ENCODE assay signal across 12 cellular contexts in the genomic region with DNA sequence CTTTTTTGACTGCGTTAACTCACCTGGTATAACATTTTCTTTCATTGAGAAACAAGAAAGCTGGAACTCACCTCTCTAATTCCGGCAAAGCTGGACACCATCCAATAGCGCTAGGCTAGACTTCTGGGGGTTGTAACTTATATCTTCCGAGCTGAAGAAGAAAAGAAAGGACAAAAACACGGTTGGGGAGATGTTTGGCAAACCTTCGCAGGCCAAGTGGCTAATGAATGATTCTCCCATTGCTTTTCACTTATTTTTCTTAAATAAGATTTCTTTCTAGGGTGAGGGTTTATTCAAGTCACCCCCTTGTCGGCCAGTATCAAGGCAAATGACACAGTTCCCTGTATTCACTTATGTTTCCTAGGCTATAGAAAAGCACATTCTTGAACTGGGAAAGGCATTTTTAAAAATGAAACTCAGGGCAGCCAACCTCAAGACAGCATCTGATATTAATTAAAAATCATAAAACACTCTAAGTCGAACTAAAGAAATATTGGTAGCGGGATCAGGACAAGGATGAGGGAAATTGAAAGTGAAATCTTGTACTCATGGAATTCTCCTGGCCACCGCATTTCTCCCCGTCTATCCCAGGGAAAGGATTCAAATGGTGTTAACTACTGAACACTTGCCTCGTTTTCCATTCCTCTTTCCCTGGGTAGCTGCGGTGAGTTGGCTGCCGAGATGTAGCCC.
A peak's percentile ranks its signal among the peaks of the same experiment; 100 is the strongest.
DNase-seq lines count a peak whose midpoint lies in the region; FAIRE-seq and TF ChIP-seq lines count a peak whose summit lies in the region.
"Had no signal": no experiment of that assay in that cellular context is flagged by ENCODE, and none has a peak within 500 bp of the region (broad histone marks: within the 10 kb centered on the region; RNA-seq: fewer than 3 reads in every experiment).

No MANE protein-coding gene starts in this region.

- H3K4me3 Mint-ChIP-seq in activated naive CD4-positive, alpha-beta T cell treated with anti-CD3 and anti-CD28 coated beads for 36 hours: no peak overlapping the region

- no peaks in the 10 kb centered on the region for H3K36me3 ChIP-seq in BLaER1 treated with 17β-estradiol and CSF1 and Interleukin-3, amounts not matched to agents 10 nM and 100 nM
- H3K36me3 ChIP-seq in mammary epithelial cell (ENCODE audit: insufficient read depth, low read length): no peaks in the 10 kb centered on the region
- no peaks in the 10 kb centered on the region for H3K36me3 ChIP-seq in kidney (ENCODE audit: control insufficient read depth in 1 of 2, insufficient read depth in 2 of 2, low read length in 2 of 2)
- no peaks in the 10 kb centered on the region for H3K36me3 ChIP-seq in skeletal muscle satellite cell (ENCODE audit: insufficient read depth, low read length)

- H3K4me3 ChIP-seq in BLaER1 treated with 17β-estradiol and CSF1 and Interleukin-3, amounts not matched to agents 10 nM and 100 nM: peak overlapping the region in 4 of 10 experiments; percentile 22 to 39 (median 33); a peak in 6 of 20 replicates
- H3K4me3 ChIP-seq in mammary epithelial cell (replicated peaks in 1 of 3; ENCODE audit: insufficient read depth in 1 of 3, low read depth in 2 of 3, low read length in 3 of 3) (no peak overlapping the region), kidney (ENCODE audit: low read length in 2 of 2) (peak overlapping the region; percentile 58 to 59), skeletal muscle satellite cell (ENCODE audit: low read length) (peak overlapping the region; percentile 56)

- peak overlapping the region in 6 of 11 experiments; percentile 12 to 66 (median 54); a peak in 10 of 22 replicates for H3K9ac ChIP-seq in BLaER1 treated with 17β-estradiol and CSF1 and Interleukin-3, amounts not matched to agents 10 nM and 100 nM
- H3K9ac ChIP-seq in mammary epithelial cell (ENCODE audit: insufficient read depth, low read length): no peak overlapping the region
- peak overlapping the region; percentile 5 to 57 for H3K9ac ChIP-seq in kidney (ENCODE audit: low read length in 2 of 2)
- H3K9ac ChIP-seq in skeletal muscle satellite cell (ENCODE audit: low read depth, low read length): peak overlapping the region; percentile 18

- H3K27me3 Mint-ChIP-seq in activated naive CD4-positive, alpha-beta T cell treated with anti-CD3 and anti-CD28 coated beads for 36 hours (ENCODE audit: low read depth): no peaks in the 10 kb centered on the region

- no peaks in the 10 kb centered on the region for H3K9me3 Mint-ChIP-seq in activated naive CD4-positive, alpha-beta T cell treated with anti-CD3 and anti-CD28 coated beads for 36 hours

- no TSS peak for BruUV-seq in mammary epithelial cell (replicated peaks; lab: Mats Ljungman, UMichigan)

- H3K9me3 ChIP-seq in BLaER1 treated with 17β-estradiol and CSF1 and Interleukin-3, amounts not matched to agents 10 nM and 100 nM (replicated peaks in 1 of 11): peaks cover 0 to 85% (median 52%) of the 10 kb centered on the region in 11 experiments; a peak in 15 of 22 replicates
- no peaks in the 10 kb centered on the region for H3K9me3 ChIP-seq in mammary epithelial cell (replicated peaks; ENCODE audit: insufficient read depth, low read length)
- H3K9me3 ChIP-seq in kidney (ENCODE audit: control insufficient read depth in 1 of 2, low read length in 2 of 2): no peaks in the 10 kb centered on the region
- H3K9me3 ChIP-seq in skeletal muscle satellite cell (replicated peaks; ENCODE audit: low read length): no peaks in the 10 kb centered on the region

- H3K27me3 ChIP-seq in BLaER1 treated with 17β-estradiol and CSF1 and Interleukin-3, amounts not matched to agents 10 nM and 100 nM: no peaks in the 10 kb centered on the region
- H3K27me3 ChIP-seq in mammary epithelial cell (ENCODE audit: insufficient read depth, low read length) (no peaks in the 10 kb centered on the region), skeletal muscle satellite cell (ENCODE audit: control insufficient read depth, insufficient read depth, low read length) (no peaks in the 10 kb centered on the region)

- H2AFZ ChIP-seq in mammary epithelial cell (ENCODE audit: low read depth, low read length): no peak overlapping the region

- no peaks in the 10 kb centered on the region for H4K20me1 ChIP-seq in BLaER1 treated with 17β-estradiol and CSF1 and Interleukin-3, amounts not matched to agents 10 nM and 100 nM
- H4K20me1 ChIP-seq in mammary epithelial cell (ENCODE audit: insufficient read depth, low read length): no peaks in the 10 kb centered on the region

- H3K4me1 ChIP-seq in BLaER1 treated with 17β-estradiol and CSF1 and Interleukin-3, amounts not matched to agents 10 nM and 100 nM: peaks cover 44 to 78% (median 51%) of the 10 kb centered on the region in 10 experiments
- H3K4me1 ChIP-seq in mammary epithelial cell (ENCODE audit: insufficient read depth, low read length) (no peaks in the 10 kb centered on the region), kidney (ENCODE audit: control insufficient read depth in 1 of 2, insufficient read depth in 1 of 2, low read depth in 1 of 2, low read length in 2 of 2) (no peaks in the 10 kb centered on the region), skeletal muscle satellite cell (ENCODE audit: control insufficient read depth, insufficient read depth, low read length) (no peaks in the 10 kb centered on the region)

- intact Hi-C loops in mammary epithelial cell (cut with micrococcal nuclease) (no loop called here), kidney (cut with DNase I) (no loop called here)
- intact Hi-C loops in activated naive CD4-positive, alpha-beta T cell treated with anti-CD3 and anti-CD28 coated beads for 36 hours (cut with micrococcal nuclease): no loop called here

- WGBS in mammary epithelial cell (ENCODE audit: low coverage, missing lambda C conversion rate): 33% methylated on average over 14 of the region's 14 CpGs

- no peaks in the 10 kb centered on the region for H3K4me1 Mint-ChIP-seq in activated naive CD4-positive, alpha-beta T cell treated with anti-CD3 and anti-CD28 coated beads for 36 hours (ENCODE audit: low read depth)

- H3K27ac ChIP-seq in BLaER1 treated with 17β-estradiol and CSF1 and Interleukin-3, amounts not matched to agents 10 nM and 100 nM: peak overlapping the region; percentile 3 to 72 (median 48); a peak in 17 of 22 replicates
- H3K27ac ChIP-seq in mammary epithelial cell (ENCODE audit: insufficient read depth, low read depth, low read length) (no peak overlapping the region), kidney (ENCODE audit: low read depth in 2 of 2, low read length in 2 of 2) (peak overlapping the region; percentile 58 to 71)

- TF ChIP-seq CTCF in mammary epithelial cell (conservative IDR thresholded peaks at IDR 0.05 in 1 of 2, IDR thresholded peaks at IDR 0.05 in 1 of 2; ENCODE audit: extremely low read depth in 1 of 2, insufficient read depth in 1 of 2, low read depth in 1 of 2, low read length in 2 of 2): no peak
- no peak for TF ChIP-seq CTCF in kidney (IDR thresholded peaks at IDR 0.05; ENCODE audit: borderline replicate concordance, extremely low read depth, insufficient read depth)

- FAIRE-seq in kidney (lab: Jason Lieb, UNC): no peak

- H3K79me2 ChIP-seq in mammary epithelial cell (ENCODE audit: insufficient read depth, low read length): no peaks in the 10 kb centered on the region

- in situ Hi-C loops in mammary epithelial cell (cut with MboI; ENCODE audit: low sequenced_read_pairs in 2 of 2): no loop called here
- in situ Hi-C loops in ACHN (cut with HindIII; ENCODE audit: low pct_ligation_motif_present, low pct_unique_long_range_greater_than_20kb, low sequenced_read_pairs): no loop called here

- no peaks in the 10 kb centered on the region for H3K36me3 Mint-ChIP-seq in activated naive CD4-positive, alpha-beta T cell treated with anti-CD3 and anti-CD28 coated beads for 36 hours (ENCODE audit: low read depth)

- dilution Hi-C loops in mammary epithelial cell (cut with HindIII; ENCODE audit: low sequenced_read_pairs): no loop called here

- CTCF ChIA-PET in mammary epithelial cell (lab: Charles Lee; ENCODE audit: low non-redundant PET): no interaction called here
- CTCF ChIA-PET in activated naive CD4-positive, alpha-beta T cell treated with anti-CD3 and anti-CD28 coated beads for 36 hours (lab: Charles Lee): no interaction called here

- H3K27ac Mint-ChIP-seq in activated naive CD4-positive, alpha-beta T cell treated with anti-CD3 and anti-CD28 coated beads for 36 hours: no peak overlapping the region

- DNase-seq in mammary epithelial cell: no peak
- no peak for DNase-seq in kidney
- DNase-seq in DMS153 (lab: John Stamatoyannopoulos, UW): no peak
- no peak for DNase-seq in activated naive CD4-positive, alpha-beta T cell treated with anti-CD3 and anti-CD28 coated beads for 36 hours
- DNase-seq in ACHN: no peak
- no peak for DNase-seq in epidermal melanocyte (ENCODE audit: insufficient read length, low spot score)
- DNase-seq: head of caudate nucleus, NCI-H2081 treated with DMSO at 0.1 percent for 48 hours, PC-3, T1000 had no signal

- peak overlapping the region; percentile 36 to 86 (median 61) for H3K4me2 ChIP-seq in BLaER1 treated with 17β-estradiol and CSF1 and Interleukin-3, amounts not matched to agents 10 nM and 100 nM
- H3K4me2 ChIP-seq in mammary epithelial cell (ENCODE audit: insufficient read depth, low read depth, low read length): peak overlapping the region; percentile 32
- peak overlapping the region; percentile 66 for H3K4me2 ChIP-seq in skeletal muscle satellite cell (ENCODE audit: low read length)

Comparison
In these comparisons a context has a peak if more than half of its experiments do, and no peak if none do; other contexts are left out.
1. H3K4me3 ChIP-seq: peak in kidney (2 of 2) and skeletal muscle satellite cell (single experiment); none in mammary epithelial cell (0 of 3).
2. Peak in every context shown above with its lines, with median percentiles within 50 percentile points of each other: H3K4me2 ChIP-seq.